Comparison of ENCODE assay signal across 1 cellular context in the genomic region with DNA sequence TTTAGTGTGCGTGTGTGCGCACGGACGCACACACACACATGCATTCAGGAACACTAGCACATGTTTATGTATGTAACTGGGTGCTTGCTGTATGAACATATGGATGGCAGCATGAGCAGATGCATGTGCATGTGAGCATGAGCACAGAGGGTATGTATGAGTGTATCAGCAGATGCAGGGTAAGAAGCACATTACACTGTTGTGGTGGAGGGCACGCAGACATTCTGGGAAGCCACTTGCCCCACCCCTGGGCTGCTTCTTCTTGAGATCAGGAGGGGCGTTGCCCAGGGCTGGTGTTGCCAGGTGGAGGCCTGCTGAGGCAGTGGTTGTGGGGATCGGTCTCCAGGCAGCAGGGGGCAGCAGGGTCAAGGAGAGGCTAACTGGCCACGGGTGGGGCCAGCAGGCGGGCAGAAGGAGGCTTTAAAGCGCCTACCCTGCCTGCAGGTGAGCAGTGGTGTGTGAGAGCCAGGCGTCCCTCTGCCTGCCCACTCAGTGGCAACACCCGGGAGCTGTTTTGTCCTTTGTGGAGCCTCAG.
TF ChIP-seq lines count a peak whose summit lies in the region.

No MANE protein-coding gene starts in this region.

TF ChIP-seq in GM12878, 131 proteins besides CTCF, POLR2A, EP300 and RAD21:
- TF ChIP-seq, protein P1, sequence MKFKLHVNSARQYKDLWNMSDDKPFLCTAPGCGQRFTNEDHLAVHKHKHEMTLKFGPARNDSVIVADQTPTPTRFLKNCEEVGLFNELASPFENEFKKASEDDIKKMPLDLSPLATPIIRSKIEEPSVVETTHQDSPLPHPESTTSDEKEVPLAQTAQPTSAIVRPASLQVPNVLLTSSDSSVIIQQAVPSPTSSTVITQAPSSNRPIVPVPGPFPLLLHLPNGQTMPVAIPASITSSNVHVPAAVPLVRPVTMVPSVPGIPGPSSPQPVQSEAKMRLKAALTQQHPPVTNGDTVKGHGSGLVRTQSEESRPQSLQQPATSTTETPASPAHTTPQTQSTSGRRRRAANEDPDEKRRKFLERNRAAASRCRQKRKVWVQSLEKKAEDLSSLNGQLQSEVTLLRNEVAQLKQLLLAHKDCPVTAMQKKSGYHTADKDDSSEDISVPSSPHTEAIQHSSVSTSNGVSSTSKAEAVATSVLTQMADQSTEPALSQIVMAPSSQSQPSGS (IDR thresholded peaks at IDR 0.05; ENCODE audit: low read length) = no peak
- TF ChIP-seq MXI1 (IDR thresholded peaks at IDR 0.05; ENCODE audit: low read depth, low read length) = no peak
- no peak for TF ChIP-seq NFXL1 (IDR thresholded peaks at IDR 0.05; ENCODE audit: borderline replicate concordance)
- no peak for TF ChIP-seq SIN3A (IDR thresholded peaks at IDR 0.05; ENCODE audit: low read depth, low read length)
- TF ChIP-seq FOS (IDR thresholded peaks at IDR 0.05; ENCODE audit: borderline replicate concordance, extremely low read depth, insufficient read length) = no peak
- TF ChIP-seq GABPA (IDR thresholded peaks at IDR 0.05; ENCODE audit: low read depth) = no peak
- TF ChIP-seq, protein P2, sequence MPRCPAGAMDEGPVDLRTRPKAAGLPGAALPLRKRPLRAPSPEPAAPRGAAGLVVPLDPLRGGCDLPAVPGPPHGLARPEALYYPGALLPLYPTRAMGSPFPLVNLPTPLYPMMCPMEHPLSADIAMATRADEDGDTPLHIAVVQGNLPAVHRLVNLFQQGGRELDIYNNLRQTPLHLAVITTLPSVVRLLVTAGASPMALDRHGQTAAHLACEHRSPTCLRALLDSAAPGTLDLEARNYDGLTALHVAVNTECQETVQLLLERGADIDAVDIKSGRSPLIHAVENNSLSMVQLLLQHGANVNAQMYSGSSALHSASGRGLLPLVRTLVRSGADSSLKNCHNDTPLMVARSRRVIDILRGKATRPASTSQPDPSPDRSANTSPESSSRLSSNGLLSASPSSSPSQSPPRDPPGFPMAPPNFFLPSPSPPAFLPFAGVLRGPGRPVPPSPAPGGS (IDR thresholded peaks at IDR 0.05; ENCODE audit: borderline replicate concordance, insufficient read depth, low read depth, low read length, poor library complexity, severe bottlenecking) = no peak
- TF ChIP-seq, protein P3, sequence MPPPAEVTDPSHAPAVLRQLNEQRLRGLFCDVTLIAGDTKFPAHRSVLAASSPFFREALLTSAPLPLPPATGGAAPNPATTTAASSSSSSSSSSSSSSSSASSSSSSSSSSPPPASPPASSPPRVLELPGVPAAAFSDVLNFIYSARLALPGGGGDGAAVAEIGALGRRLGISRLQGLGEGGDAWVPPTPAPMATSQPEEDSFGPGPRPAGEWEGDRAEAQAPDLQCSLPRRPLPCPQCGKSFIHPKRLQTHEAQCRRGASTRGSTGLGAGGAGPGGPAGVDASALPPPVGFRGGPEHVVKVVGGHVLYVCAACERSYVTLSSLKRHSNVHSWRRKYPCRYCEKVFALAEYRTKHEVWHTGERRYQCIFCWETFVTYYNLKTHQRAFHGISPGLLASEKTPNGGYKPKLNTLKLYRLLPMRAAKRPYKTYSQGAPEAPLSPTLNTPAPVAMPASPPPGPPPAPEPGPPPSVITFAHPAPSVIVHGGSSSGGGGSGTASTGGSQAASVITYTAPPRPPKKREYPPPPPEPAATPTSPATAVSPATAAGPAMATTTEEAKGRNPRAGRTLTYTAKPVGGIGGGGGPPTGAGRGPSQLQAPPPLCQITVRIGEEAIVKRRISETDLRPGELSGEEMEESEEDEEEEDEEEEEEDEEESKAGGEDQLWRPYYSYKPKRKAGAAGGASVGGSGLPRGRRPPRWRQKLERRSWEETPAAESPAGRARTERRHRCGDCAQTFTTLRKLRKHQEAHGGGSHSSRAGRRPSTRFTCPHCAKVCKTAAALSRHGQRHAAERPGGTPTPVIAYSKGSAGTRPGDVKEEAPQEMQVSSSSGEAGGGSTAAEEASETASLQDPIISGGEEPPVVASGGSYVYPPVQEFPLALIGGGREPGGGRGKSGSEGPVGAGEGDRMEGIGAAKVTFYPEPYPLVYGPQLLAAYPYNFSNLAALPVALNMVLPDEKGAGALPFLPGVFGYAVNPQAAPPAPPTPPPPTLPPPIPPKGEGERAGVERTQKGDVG (CRISPR knock-in tag; IDR thresholded peaks at IDR 0.05) = no peak
- TF ChIP-seq, protein P4, sequence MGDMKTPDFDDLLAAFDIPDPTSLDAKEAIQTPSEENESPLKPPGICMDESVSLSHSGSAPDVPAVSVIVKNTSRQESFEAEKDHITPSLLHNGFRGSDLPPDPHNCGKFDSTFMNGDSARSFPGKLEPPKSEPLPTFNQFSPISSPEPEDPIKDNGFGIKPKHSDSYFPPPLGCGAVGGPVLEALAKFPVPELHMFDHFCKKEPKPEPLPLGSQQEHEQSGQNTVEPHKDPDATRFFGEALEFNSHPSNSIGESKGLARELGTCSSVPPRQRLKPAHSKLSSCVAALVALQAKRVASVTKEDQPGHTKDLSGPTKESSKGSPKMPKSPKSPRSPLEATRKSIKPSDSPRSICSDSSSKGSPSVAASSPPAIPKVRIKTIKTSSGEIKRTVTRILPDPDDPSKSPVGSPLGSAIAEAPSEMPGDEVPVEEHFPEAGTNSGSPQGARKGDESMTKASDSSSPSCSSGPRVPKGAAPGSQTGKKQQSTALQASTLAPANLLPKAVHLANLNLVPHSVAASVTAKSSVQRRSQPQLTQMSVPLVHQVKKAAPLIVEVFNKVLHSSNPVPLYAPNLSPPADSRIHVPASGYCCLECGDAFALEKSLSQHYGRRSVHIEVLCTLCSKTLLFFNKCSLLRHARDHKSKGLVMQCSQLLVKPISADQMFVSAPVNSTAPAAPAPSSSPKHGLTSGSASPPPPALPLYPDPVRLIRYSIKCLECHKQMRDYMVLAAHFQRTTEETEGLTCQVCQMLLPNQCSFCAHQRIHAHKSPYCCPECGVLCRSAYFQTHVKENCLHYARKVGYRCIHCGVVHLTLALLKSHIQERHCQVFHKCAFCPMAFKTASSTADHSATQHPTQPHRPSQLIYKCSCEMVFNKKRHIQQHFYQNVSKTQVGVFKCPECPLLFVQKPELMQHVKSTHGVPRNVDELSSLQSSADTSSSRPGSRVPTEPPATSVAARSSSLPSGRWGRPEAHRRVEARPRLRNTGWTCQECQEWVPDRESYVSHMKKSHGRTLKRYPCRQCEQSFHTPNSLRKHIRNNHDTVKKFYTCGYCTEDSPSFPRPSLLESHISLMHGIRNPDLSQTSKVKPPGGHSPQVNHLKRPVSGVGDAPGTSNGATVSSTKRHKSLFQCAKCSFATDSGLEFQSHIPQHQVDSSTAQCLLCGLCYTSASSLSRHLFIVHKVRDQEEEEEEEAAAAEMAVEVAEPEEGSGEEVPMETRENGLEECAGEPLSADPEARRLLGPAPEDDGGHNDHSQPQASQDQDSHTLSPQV (IDR thresholded peaks at IDR 0.05) = no peak
